ENCODE assay signal across 21 cellular contexts in genomic region chr1:6251681-6252373, GRCh38. TPM values are rescaled to one million over a fixed set of nuclear protein-coding genes. Genes with fewer than 3 reads are reported as not detected.
DNase-seq lines count a peak whose midpoint lies in the region; ATAC-seq, FAIRE-seq and TF ChIP-seq lines count a peak whose summit lies in the region.
"Had no signal": no experiment of that assay in that cellular context is flagged by ENCODE, and none has a peak within 500 bp of the region (broad histone marks: within the 10 kb centered on the region; RNA-seq: fewer than 3 reads in every experiment).

No MANE protein-coding gene starts in this region.

- H3K79me2 ChIP-seq in K562 (ENCODE audit: control insufficient read depth, insufficient read depth, low read length), result no peaks in the 10 kb centered on the region

- no peak for TF ChIP-seq EP300 in K562 (IDR thresholded peaks at IDR 0.05; ENCODE audit: low read length)

- no peak for TF ChIP-seq CTCF in K562 (IDR thresholded peaks at IDR 0.05 in 2 of 3, conservative IDR thresholded peaks at IDR 0.05 in 1 of 3; ENCODE audit: insufficient read depth in 2 of 3, low read depth in 1 of 3, low read length in 3 of 3)
- TF ChIP-seq CTCF in foreskin keratinocyte (conservative IDR thresholded peaks at IDR 0.05), result no peak

- H3K27me3 ChIP-seq in right cardiac atrium (ENCODE audit: control insufficient read depth, insufficient read depth), result no peaks in the 10 kb centered on the region
- peaks cover 17 to 62% of the 10 kb centered on the region in 2 experiments; a peak in 4 of 5 replicates for H3K27me3 ChIP-seq in K562 (ENCODE audit: control insufficient read depth in 2 of 2, insufficient read depth in 2 of 2, low read length in 2 of 2)
- peaks cover 23% of the 10 kb centered on the region for H3K27me3 ChIP-seq in foreskin keratinocyte

- in situ Hi-C loops in K562 (cut with MboI), result loop anchor here (25.0 kb wide), 1 partner anchor 960 kb away; no protein-coding TSS in a partner anchor

- H3K9ac ChIP-seq in K562 (ENCODE audit: insufficient read depth in 1 of 2, low read depth in 2 of 2, low read length in 2 of 2), result no peak overlapping the region
- H3K9ac ChIP-seq: BLaER1 had no signal

- no TSS peak for BruUV-seq in K562 (replicated peaks; lab: Mats Ljungman, UMichigan)

- no peak overlapping the region for H2AFZ ChIP-seq in K562 (ENCODE audit: low read depth, low read length)
- H2AFZ ChIP-seq: GM23338 had no signal

- peaks cover 10% of the 10 kb centered on the region for H3K9me1 ChIP-seq in K562 (ENCODE audit: control insufficient read depth, insufficient read depth, low read length)

- POLR2A ChIA-PET in K562 (lab: Yijun Ruan, JAX), result interaction anchor here (0.5 to 0.7 kb wide), 3 partner anchors 63 to 1012 kb away, joined by 3 to 4 read pairs (median 3); no protein-coding TSS in a partner anchor

- TF ChIP-seq POLR2A in K562 (conservative IDR thresholded peaks at IDR 0.05), result no peak

- no peak for TF ChIP-seq RAD21 in K562 (CRISPR knock-in tag; conservative IDR thresholded peaks at IDR 0.05 in 1 of 2, IDR thresholded peaks at IDR 0.05 in 1 of 2)

- H3K4me3 ChIP-seq in right cardiac atrium (ENCODE audit: low read length) (no peak overlapping the region), K562 (no peak overlapping the region)
- H3K4me3 ChIP-seq: BLaER1, GM23338 had no signal

- CTCF ChIA-PET in K562 (lab: Yijun Ruan, JAX; ENCODE audit: low intra/inter-chr PET ratio), result interaction anchor here (0.6 to 2.4 kb wide), 2 partner anchors 91 to 395 kb away, joined by 3 to 10 read pairs; no protein-coding TSS in a partner anchor

- WGBS in right cardiac atrium, result 80% methylated on average over 15 of the region's 15 CpGs
- WGBS in K562 (ENCODE audit: insufficient coverage, low coverage, missing lambda C conversion rate), result 20% methylated on average over 15 of the region's 15 CpGs

- intact Hi-C loops in right cardiac atrium (cut with DNase I), result loop anchor here in 1 of 4 donors (2.0 kb wide), 1 partner anchor 91 kb away; no protein-coding TSS in a partner anchor
- intact Hi-C loops in left ventricle myocardium superior (cut with micrococcal nuclease), result no loop called here
- intact Hi-C loops in K562 (cut with micrococcal nuclease), result no loop called here

- no peak for FAIRE-seq in K562 (lab: Jason Lieb, UNC)
- FAIRE-seq: H54, HTR-8/SVneo had no signal

- no peaks in the 10 kb centered on the region for H3K4me1 ChIP-seq in right cardiac atrium (ENCODE audit: control insufficient read depth, insufficient read depth, low read length)
- H3K4me1 ChIP-seq in K562 (replicated peaks in 1 of 2; ENCODE audit: control insufficient read depth in 2 of 2, insufficient read depth in 2 of 2, low read length in 2 of 2), result peaks cover 0 to 45% of the 10 kb centered on the region in 2 experiments; a peak in 2 of 5 replicates
- H3K4me1 ChIP-seq in foreskin keratinocyte, result no peaks in the 10 kb centered on the region

- no peak overlapping the region for H3K4me2 ChIP-seq in K562 (ENCODE audit: insufficient read depth, low read length)
- H3K4me2 ChIP-seq: BLaER1, GM23338 had no signal

- H4K20me1 ChIP-seq in K562 (replicated peaks; ENCODE audit: control insufficient read depth, insufficient read depth, low read length), result peaks cover 53% of the 10 kb centered on the region

- H3K36me3 ChIP-seq in K562 (ENCODE audit: control insufficient read depth, insufficient read depth, low read length), result no peaks in the 10 kb centered on the region

- no peak for ATAC-seq in right cardiac atrium
- ATAC-seq in left ventricle myocardium superior, result no peak
- ATAC-seq in K562, result no peak
- ATAC-seq in foreskin keratinocyte, result no peak
- ATAC-seq: GM23338 had no signal

- DNase-seq in right cardiac atrium (peak in 2 of 3 donors; percentile 7 to 21), left ventricle myocardium superior (no peak), K562 (ENCODE audit: extremely low read depth in 1 of 4, low spot score in 3 of 4) (no peak), foreskin keratinocyte (no peak)
- no peak for DNase-seq in activated CD8-positive, alpha-beta memory T cell treated with anti-CD3 and anti-CD28 coated beads, Interleukin-2, amount 50 U/mL, for 4 hours
- DNase-seq: 8988T; CD4-positive, alpha-beta memory T cell; DMS153; DMS79; GDM1; HCEC 1CT; HFFc6 had no signal

- H3K27ac ChIP-seq in right cardiac atrium (ENCODE audit: low read length) (no peak overlapping the region), K562 (ENCODE audit: extremely low read depth, low read depth, low read length) (no peak overlapping the region), foreskin keratinocyte (no peak overlapping the region)
- H3K27ac ChIP-seq: BLaER1 had no signal

- H3K9me3 ChIP-seq in right cardiac atrium (ENCODE audit: control insufficient read depth, low read length), result no peaks in the 10 kb centered on the region
- H3K9me3 ChIP-seq in K562 (replicated peaks; ENCODE audit: control insufficient read depth, insufficient read depth, low read depth, low read length), result no peaks in the 10 kb centered on the region
- H3K9me3 ChIP-seq: BLaER1 had no signal

RNA-seq across cellular contexts. Expression of gene HES3, which starts 7.8 kb away (rescaled TPM):
- not detected for total RNA-seq in right cardiac atrium
- polyA plus RNA-seq in right cardiac atrium, result not detected
- not detected for total RNA-seq in left ventricle myocardium superior
- total RNA-seq in K562 (2011; cell fraction: chromatin; rRNA removed; ENCODE audit: low replicate concordance), result not detected in 2 replicates
- total RNA-seq in K562 (2011; cell fraction: nucleolus; rRNA removed), result not detected in 2 replicates
- not detected in 2 replicates for total RNA-seq in K562 (2011; cell fraction: nucleoplasm; rRNA removed)
- not detected in 2 replicates for total RNA-seq in K562 (2014; rRNA removed)
- not detected in 2 replicates for total RNA-seq in K562 (2014; rRNA removed; fragmentation: Illumina TruSeq; extraction: Trizol)
- total RNA-seq in K562 (2015; rRNA removed; fragmentation: Illumina TruSeq; extraction: Trizol), result not detected in 2 replicates
- total RNA-seq in K562 (2021), result 0.27 TPM in 1 of 2 replicates, not detected in the other
- polyA plus RNA-seq in K562 (2011; rRNA removed), result not detected in 2 replicates
- not detected in 2 replicates for polyA plus RNA-seq in K562 (2011; cell fraction: cytosol; rRNA removed)
- not detected in 2 replicates for polyA plus RNA-seq in K562 (2011; cell fraction: nucleus; rRNA removed)
- not detected in 2 replicates for polyA plus RNA-seq in K562 (2012)
- not detected in 2 replicates for polyA plus RNA-seq in K562 (2014; fragmentation: Illumina TruSeq; extraction: Trizol)
- polyA plus RNA-seq in K562 (2014; fragmentation: Nextera tagmentation; extraction: Ambion mirVana), result not detected
- not detected in 2 replicates for polyA plus RNA-seq in K562 (2014; rRNA removed)
- not detected in 2 replicates for polyA minus RNA-seq in K562 (2011; rRNA and poly(A)+ RNA removed)
- not detected in 2 replicates for polyA minus RNA-seq in K562 (2011; cell fraction: cytosol; rRNA and poly(A)+ RNA removed)
- polyA minus RNA-seq in K562 (2011; cell fraction: nucleus; rRNA and poly(A)+ RNA removed), result not detected in 2 replicates
- total RNA-seq in foreskin keratinocyte, result not detected in 2 replicates
- not detected in 2 replicates for polyA plus RNA-seq in foreskin keratinocyte
- total RNA-seq: A673; CD4-positive, alpha-beta memory T cell; Daoy; HFFc6 had no signal
- polyA plus RNA-seq: AG04450; CD14-positive monocyte; CD4-positive, alpha-beta memory T cell; IgD-negative memory B cell had no signal

RNA-seq across cellular contexts. Expression of gene GPR153, which starts 9.1 kb away (rescaled TPM):
- total RNA-seq in right cardiac atrium (10 to 100 TPM in 2 of 4 donors, 1 to 10 TPM in 2; 6.7 to 14.3 (median 10.5) TPM), left ventricle myocardium superior (7.7 TPM), K562 (2014; rRNA removed) (0.41 and 1.0 TPM in 2 replicates), K562 (2014; rRNA removed; fragmentation: Illumina TruSeq; extraction: Trizol) (0.25 and 0.26 TPM in 2 replicates), K562 (2015; rRNA removed; fragmentation: Illumina TruSeq; extraction: Trizol) (0.49 and 0.51 TPM in 2 replicates), K562 (2021) (1.3 and 1.5 TPM in 2 replicates), foreskin keratinocyte (7.5 and 7.9 TPM in 2 replicates)
- polyA plus RNA-seq in right cardiac atrium (9.3 TPM), K562 (2011; rRNA removed) (0.54 and 0.65 TPM in 2 replicates), K562 (2014; fragmentation: Illumina TruSeq; extraction: Trizol) (0.54 and 0.71 TPM in 2 replicates), K562 (2014; fragmentation: Nextera tagmentation; extraction: Ambion mirVana) (under 1 TPM; 0.01 to 0.03 TPM), K562 (2014; rRNA removed) (0.85 and 0.90 TPM in 2 replicates), foreskin keratinocyte (6.8 TPM in 2 replicates)
- total RNA-seq in K562 (2011; cell fraction: chromatin; rRNA removed; ENCODE audit: low replicate concordance), result 0.90 and 4.5 TPM in 2 replicates
- total RNA-seq in K562 (2011; cell fraction: nucleolus; rRNA removed), result 2.9 and 4.0 TPM in 2 replicates
- 1.5 and 1.6 TPM in 2 replicates for total RNA-seq in K562 (2011; cell fraction: nucleoplasm; rRNA removed)
- 0.63 and 2.3 TPM in 2 replicates for polyA plus RNA-seq in K562 (2011; cell fraction: cytosol; rRNA removed)
- polyA plus RNA-seq in K562 (2011; cell fraction: nucleus; rRNA removed), result 1.1 and 3.9 TPM in 2 replicates
- polyA plus RNA-seq in K562 (2012), result 0.79 and 0.86 TPM in 2 replicates
- polyA minus RNA-seq in K562 (2011; rRNA and poly(A)+ RNA removed), result 0.30 and 0.81 TPM in 2 replicates
- 0.86 and 1.2 TPM in 2 replicates for polyA minus RNA-seq in K562 (2011; cell fraction: cytosol; rRNA and poly(A)+ RNA removed)
- 0.89 and 1.2 TPM in 2 replicates for polyA minus RNA-seq in K562 (2011; cell fraction: nucleus; rRNA and poly(A)+ RNA removed)
- polyA plus RNA-seq: CD4-positive, alpha-beta memory T cell had no signal

RNA-seq across cellular contexts. Expression of gene ICMT, which starts 16.1 kb away (rescaled TPM):
- 10 to 100 TPM; 52.1 to 59.6 (median 54.1) TPM for total RNA-seq in right cardiac atrium
- polyA plus RNA-seq in right cardiac atrium, result 39.9 TPM
- total RNA-seq in left ventricle myocardium superior, result 52.9 TPM
- 34.2 and 46.4 TPM in 2 replicates for total RNA-seq in K562 (2011; cell fraction: chromatin; rRNA removed; ENCODE audit: low replicate concordance)
- 48.3 and 55.9 TPM in 2 replicates for total RNA-seq in K562 (2011; cell fraction: nucleolus; rRNA removed)
- total RNA-seq in K562 (2011; cell fraction: nucleoplasm; rRNA removed), result 56.2 and 77.6 TPM in 2 replicates
- 58.3 and 62.9 TPM in 2 replicates for total RNA-seq in K562 (2014; rRNA removed)
- total RNA-seq in K562 (2014; rRNA removed; fragmentation: Illumina TruSeq; extraction: Trizol), result 56.6 and 58.2 TPM in 2 replicates
- 63.3 and 67.4 TPM in 2 replicates for total RNA-seq in K562 (2015; rRNA removed; fragmentation: Illumina TruSeq; extraction: Trizol)
- total RNA-seq in K562 (2021), result 63.7 and 74.3 TPM in 2 replicates
- polyA plus RNA-seq in K562 (2011; rRNA removed), result 36.2 and 49.5 TPM in 2 replicates
- polyA plus RNA-seq in K562 (2011; cell fraction: cytosol; rRNA removed), result 46.0 and 48.8 TPM in 2 replicates
- polyA plus RNA-seq in K562 (2011; cell fraction: nucleus; rRNA removed), result 20.4 and 21.7 TPM in 2 replicates
- polyA plus RNA-seq in K562 (2012), result 43.1 and 44.0 TPM in 2 replicates
- polyA plus RNA-seq in K562 (2014; fragmentation: Illumina TruSeq; extraction: Trizol), result 48.5 and 57.1 TPM in 2 replicates
- 1 to 10 TPM; 4.3 to 6.3 TPM for polyA plus RNA-seq in K562 (2014; fragmentation: Nextera tagmentation; extraction: Ambion mirVana)
- polyA plus RNA-seq in K562 (2014; rRNA removed), result 41.5 and 50.0 TPM in 2 replicates
- 59.8 and 70.6 TPM in 2 replicates for polyA minus RNA-seq in K562 (2011; rRNA and poly(A)+ RNA removed)
- 38.5 and 45.1 TPM in 2 replicates for polyA minus RNA-seq in K562 (2011; cell fraction: cytosol; rRNA and poly(A)+ RNA removed)
- 12.3 and 16.6 TPM in 2 replicates for polyA minus RNA-seq in K562 (2011; cell fraction: nucleus; rRNA and poly(A)+ RNA removed)
- 70.0 and 91.0 TPM in 2 replicates for total RNA-seq in foreskin keratinocyte
- polyA plus RNA-seq in foreskin keratinocyte, result 37.8 and 53.7 TPM in 2 replicates

RNA-seq across cellular contexts. Expression of gene RNF207, which starts 45.9 kb away (rescaled TPM):
- total RNA-seq in right cardiac atrium, result 10 to 100 TPM; 33.7 to 97.4 (median 63.7) TPM
- 55.2 TPM for polyA plus RNA-seq in right cardiac atrium
- 82.3 TPM for total RNA-seq in left ventricle myocardium superior
- total RNA-seq in K562 (2011; cell fraction: chromatin; rRNA removed; ENCODE audit: low replicate concordance), result 82.0 and 222 TPM in 2 replicates
- 147 and 149 TPM in 2 replicates for total RNA-seq in K562 (2011; cell fraction: nucleolus; rRNA removed)
- total RNA-seq in K562 (2011; cell fraction: nucleoplasm; rRNA removed), result 90.3 and 94.3 TPM in 2 replicates
- total RNA-seq in K562 (2014; rRNA removed), result 16.8 and 17.8 TPM in 2 replicates
- total RNA-seq in K562 (2014; rRNA removed; fragmentation: Illumina TruSeq; extraction: Trizol), result 5.3 and 7.0 TPM in 2 replicates
- total RNA-seq in K562 (2015; rRNA removed; fragmentation: Illumina TruSeq; extraction: Trizol), result 10.9 and 12.9 TPM in 2 replicates
- total RNA-seq in K562 (2021), result 21.7 and 26.6 TPM in 2 replicates
- polyA plus RNA-seq in K562 (2011; rRNA removed), result 10.8 and 17.6 TPM in 2 replicates
- polyA plus RNA-seq in K562 (2011; cell fraction: cytosol; rRNA removed), result 7.7 and 14.1 TPM in 2 replicates
- polyA plus RNA-seq in K562 (2011; cell fraction: nucleus; rRNA removed), result 96.4 and 160 TPM in 2 replicates
- 12.5 and 17.6 TPM in 2 replicates for polyA plus RNA-seq in K562 (2012)
- polyA plus RNA-seq in K562 (2014; fragmentation: Illumina TruSeq; extraction: Trizol), result 13.4 and 14.7 TPM in 2 replicates
- polyA plus RNA-seq in K562 (2014; fragmentation: Nextera tagmentation; extraction: Ambion mirVana), result 1 to 10 TPM; 2.7 to 4.3 TPM
- 30.6 and 37.1 TPM in 2 replicates for polyA plus RNA-seq in K562 (2014; rRNA removed)
- 4.7 and 5.8 TPM in 2 replicates for polyA minus RNA-seq in K562 (2011; rRNA and poly(A)+ RNA removed)
- 9.4 and 12.2 TPM in 2 replicates for polyA minus RNA-seq in K562 (2011; cell fraction: cytosol; rRNA and poly(A)+ RNA removed)
- polyA minus RNA-seq in K562 (2011; cell fraction: nucleus; rRNA and poly(A)+ RNA removed), result 44.0 and 47.4 TPM in 2 replicates
- 7.1 and 7.7 TPM in 2 replicates for total RNA-seq in foreskin keratinocyte
- 3.0 and 3.1 TPM in 2 replicates for polyA plus RNA-seq in foreskin keratinocyte

RNA-seq across cellular contexts. Expression of gene RPL22, which starts 52.4 kb away (rescaled TPM):
- total RNA-seq in right cardiac atrium (100 to 1,000 TPM; 247 to 309 (median 276) TPM), left ventricle myocardium superior (248 TPM), K562 (2014; rRNA removed) (344 and 467 TPM in 2 replicates), K562 (2014; rRNA removed; fragmentation: Illumina TruSeq; extraction: Trizol) (1,165 and 1,306 TPM in 2 replicates), K562 (2015; rRNA removed; fragmentation: Illumina TruSeq; extraction: Trizol) (548 and 579 TPM in 2 replicates), K562 (2021) (578 and 629 TPM in 2 replicates), foreskin keratinocyte (337 and 358 TPM in 2 replicates)
- polyA plus RNA-seq in right cardiac atrium (260 TPM), K562 (2011; rRNA removed) (446 and 607 TPM in 2 replicates), K562 (2014; fragmentation: Illumina TruSeq; extraction: Trizol) (658 and 673 TPM in 2 replicates), K562 (2014; fragmentation: Nextera tagmentation; extraction: Ambion mirVana) (100 to 1,000 TPM; 581 to 618 TPM), K562 (2014; rRNA removed) (542 and 593 TPM in 2 replicates), foreskin keratinocyte (682 and 724 TPM in 2 replicates)
- 123 and 176 TPM in 2 replicates for total RNA-seq in K562 (2011; cell fraction: chromatin; rRNA removed; ENCODE audit: low replicate concordance)
- 90.0 and 92.7 TPM in 2 replicates for total RNA-seq in K562 (2011; cell fraction: nucleolus; rRNA removed)
- total RNA-seq in K562 (2011; cell fraction: nucleoplasm; rRNA removed), result 151 and 187 TPM in 2 replicates
- 48.5 and 166 TPM in 2 replicates for polyA plus RNA-seq in K562 (2011; cell fraction: cytosol; rRNA removed)
- polyA plus RNA-seq in K562 (2011; cell fraction: nucleus; rRNA removed), result 62.0 and 114 TPM in 2 replicates
- 1,489 and 2,642 TPM in 2 replicates for polyA plus RNA-seq in K562 (2012)
- polyA minus RNA-seq in K562 (2011; rRNA and poly(A)+ RNA removed), result 169 and 228 TPM in 2 replicates
- polyA minus RNA-seq in K562 (2011; cell fraction: cytosol; rRNA and poly(A)+ RNA removed), result 72.4 and 86.6 TPM in 2 replicates
- polyA minus RNA-seq in K562 (2011; cell fraction: nucleus; rRNA and poly(A)+ RNA removed), result 44.0 and 81.2 TPM in 2 replicates

Comparison
In these comparisons a context has a peak if more than half of its experiments do, and no peak if none do; other contexts are left out.
1. DNase-seq: peak in right cardiac atrium (2 of 3); none in left ventricle myocardium superior (single experiment), K562 (0 of 4), activated CD8-positive, alpha-beta memory T cell treated with anti-CD3 and anti-CD28 coated beads, Interleukin-2, amount 50 U/mL, for 4 hours (single experiment) and foreskin keratinocyte (0 of 2).